Comparison of ENCODE assay signal across 12 cellular contexts in genomic region chr2:224023188-224023587, GRCh38. TPM values are rescaled to one million over a fixed set of nuclear protein-coding genes. Genes with fewer than 3 reads are reported as not detected.
DNase-seq lines count a peak whose midpoint lies in the region; ATAC-seq and TF ChIP-seq lines count a peak whose summit lies in the region.
"Had no signal": no experiment of that assay in that cellular context is flagged by ENCODE, and none has a peak within 500 bp of the region (broad histone marks: within the 10 kb centered on the region; RNA-seq: fewer than 3 reads in every experiment).

No MANE protein-coding gene starts in this region.

- H4K8ac ChIP-seq in mesendoderm (ENCODE audit: low read depth, low read length) = no peak overlapping the region

- no peak overlapping the region for H4K5ac ChIP-seq in mesendoderm (ENCODE audit: low read length)

- no peak overlapping the region for H2BK15ac ChIP-seq in mesendoderm (replicated peaks; ENCODE audit: low read depth)

- H2BK5ac ChIP-seq in mesendoderm (ENCODE audit: low read length) = no peak overlapping the region

- ATAC-seq in GM19035 (IDR thresholded peaks at IDR 0.05; ENCODE audit: unreplicated experiment) (no peak), GM21360 (IDR thresholded peaks at IDR 0.05; ENCODE audit: unreplicated experiment) (no peak), HG02610 (IDR thresholded peaks at IDR 0.05; ENCODE audit: unreplicated experiment) (no peak)
- ATAC-seq: Panc1 had no signal

- WGBS in mesendoderm (ENCODE audit: extremely low coverage, insufficient coverage, low lambda C conversion rate) = no CpG with 5 or more reads among the region's 1 CpG

- no peak overlapping the region for H3K23ac ChIP-seq in mesendoderm (ENCODE audit: low read length)

- in situ Hi-C loops in astrocyte of the spinal cord (cut with HindIII; ENCODE audit: low sequenced_read_pairs) = no loop called here

- no peak overlapping the region for H3K4me3 ChIP-seq in astrocyte of the spinal cord (ENCODE audit: low read depth, low read length)
- no peak overlapping the region for H3K4me3 ChIP-seq in mesendoderm (ENCODE audit: low read length)

- H3K9ac ChIP-seq in mesendoderm (ENCODE audit: low read length) = no peak overlapping the region

- no peak overlapping the region for H3K56ac ChIP-seq in mesendoderm (ENCODE audit: low read length)

- H3K4ac ChIP-seq in mesendoderm (ENCODE audit: low read depth, low read length) = no peak overlapping the region

- H3K79me1 ChIP-seq in mesendoderm (ENCODE audit: low read length) = peaks cover 28% of the 10 kb centered on the region

- H2BK120ac ChIP-seq in mesendoderm (ENCODE audit: low read depth, low read length) = no peak overlapping the region

- H3K27ac ChIP-seq in mesendoderm (ENCODE audit: low read depth, low read length) = no peak overlapping the region

- DNase-seq in DMS153 treated with DMSO at 0.1 percent for 48 hours (lab: John Stamatoyannopoulos, UW; ENCODE audit: unreplicated experiment) (peak; percentile 25), M059J (ENCODE audit: low read depth) (peak; percentile 73), astrocyte of the spinal cord (ENCODE audit: low read depth, low spot score) (peak; percentile 50), mesendoderm (peak; percentile 77), NCI-H1092 (lab: John Stamatoyannopoulos, UW) (no peak)
- DNase-seq: activated CD4-positive, alpha-beta T cell treated with anti-CD3 and anti-CD28 coated beads, Interleukin-2, amount 10 ng/mL, durations not matched to agents 7 days and 5 days; MV-4-11; occipital lobe had no signal

- no peak overlapping the region for H3K18ac ChIP-seq in mesendoderm (ENCODE audit: low read length)

- H3K79me2 ChIP-seq in mesendoderm (ENCODE audit: control insufficient read depth, insufficient read depth, low read length) = peaks cover 87% of the 10 kb centered on the region

- TF ChIP-seq CTCF in astrocyte of the spinal cord (IDR thresholded peaks at IDR 0.05; ENCODE audit: low read depth, low read length) = no peak

- H3K4me1 ChIP-seq in mesendoderm (ENCODE audit: control insufficient read depth, low read depth, low read length) = peaks cover 31% of the 10 kb centered on the region

- H3K27me3 ChIP-seq in mesendoderm (ENCODE audit: insufficient read depth, low read length, poor library complexity) = no peaks in the 10 kb centered on the region

- no peak overlapping the region for H3K4me2 ChIP-seq in mesendoderm (ENCODE audit: low read length)

- no peak overlapping the region for H2AK5ac ChIP-seq in mesendoderm (ENCODE audit: low read length)

- H3K36me3 ChIP-seq in mesendoderm (ENCODE audit: control insufficient read depth, insufficient read depth, low read length) = peaks cover 6% of the 10 kb centered on the region

RNA-seq across cellular contexts. Expression of gene SERPINE2, which starts 15.9 kb away (rescaled TPM):
- total RNA-seq in M059J (2014; rRNA removed; shearing (Covaris generic)) = 231 and 246 TPM in 2 replicates
- polyA plus RNA-seq in mesendoderm (2013, experiment 1 of 2) = 995 TPM
- 979 TPM for polyA plus RNA-seq in mesendoderm (2013, experiment 2 of 2)
